Comparison of ENCODE assay signal across 11 cellular contexts in genomic region chr11:16603245-16603644, GRCh38.
DNase-seq lines count a peak whose midpoint lies in the region; ATAC-seq and TF ChIP-seq lines count a peak whose summit lies in the region.
"Had no signal": no experiment of that assay in that cellular context is flagged by ENCODE, and none has a peak within 500 bp of the region (broad histone marks: within the 10 kb centered on the region; RNA-seq: fewer than 3 reads in every experiment).

No MANE protein-coding gene starts in this region.

- WGBS in IMR-90 (ENCODE audit: extremely low coverage in 2 of 2, insufficient read length in 1 of 2), 2 experiments: no CpG with 5 or more reads among the region's 2 CpGs
- WGBS in esophagus squamous epithelium, 2 donors: 24 to 75% methylated on average over 2 of the region's 2 CpGs

- peak overlapping the region; percentile 76; the same call in 1 of the 2 replicates for H4K5ac ChIP-seq in IMR-90 (ENCODE audit: low read depth, low read length)

- H3K18ac ChIP-seq in IMR-90 (ENCODE audit: low read depth, low read length): no peak overlapping the region

- peak overlapping the region; percentile 44 for H4K91ac ChIP-seq in IMR-90 (ENCODE audit: insufficient read depth, low read depth, low read length)

- H4K20me1 ChIP-seq in IMR-90 (ENCODE audit: insufficient read depth, low read length): no peaks in the 10 kb centered on the region

- TF ChIP-seq POLR2A in IMR-90 (IDR thresholded peaks at IDR 0.05; ENCODE audit: low read depth, low read length): no peak
- no peak for TF ChIP-seq POLR2A in esophagus squamous epithelium (IDR thresholded peaks at IDR 0.05)

- no peaks in the 10 kb centered on the region for H3K36me3 Mint-ChIP-seq in CD4-positive, alpha-beta T cell (ENCODE audit: low read depth)
- H3K36me3 Mint-ChIP-seq in nephron (ENCODE audit: low read depth): no peaks in the 10 kb centered on the region

- H3K9ac ChIP-seq in IMR-90 (ENCODE audit: low read depth, low read length): 0 out of 2 replicates have a peak overlapping the region, but pooled peaks have one; percentile 8

- H3K4ac ChIP-seq in IMR-90 (ENCODE audit: low read depth, low read length): peak overlapping the region; percentile 62

- peak overlapping the region; percentile 43; the same call in 1 of the 3 replicates for H2BK15ac ChIP-seq in IMR-90 (ENCODE audit: low read depth, low read length)

- POLR2A ChIA-PET in CD4-positive, alpha-beta T cell (lab: Charles Lee): no interaction called here
- POLR2A ChIA-PET in IMR-90 (lab: Charles Lee; ENCODE audit: unreplicated experiment): no interaction called here

- in situ Hi-C loops in IMR-90 (cut with MboI; ENCODE audit: low sequenced_read_pairs) (loop anchor here (10.0 kb wide), 1 partner anchor 618 kb away; no protein-coding TSS in a partner anchor), HAP-1 (cut with MboI; ENCODE audit: low sequenced_read_pairs) (loop anchor here (10.0 to 25.0 kb wide), 6 partner anchors 238 to 1266 kb away; no protein-coding TSS in a partner anchor)

- no TSS peak for BruUV-seq in IMR-90 (replicated peaks; lab: Mats Ljungman, UMichigan)

- H3K4me1 ChIP-seq in IMR-90 (ENCODE audit: control insufficient read depth, insufficient read depth, low read length) (peaks cover 10% of the 10 kb centered on the region), esophagus squamous epithelium (peaks cover 0 to 64% (median 10%) of the 10 kb centered on the region in 3 donors), HAP-1 (peaks cover 12% of the 10 kb centered on the region; the same call in 1 of the 2 replicates)

- H2AFZ ChIP-seq in IMR-90 (replicated peaks; ENCODE audit: low read length, poor library complexity): peak overlapping the region; percentile 93

- H3K9me3 Mint-ChIP-seq in CD4-positive, alpha-beta T cell: no peaks in the 10 kb centered on the region
- H3K9me3 Mint-ChIP-seq in nephron: no peaks in the 10 kb centered on the region

- TF ChIP-seq RAD21 in IMR-90 (IDR thresholded peaks at IDR 0.05; ENCODE audit: low read length): no peak

- no peak overlapping the region for H3K27ac ChIP-seq in CD4-positive, alpha-beta T cell (ENCODE audit: low read depth, low read length)
- H3K27ac ChIP-seq in IMR-90 (ENCODE audit: insufficient read depth, low read length) (peak overlapping the region; percentile 8; the same call in 1 of the 2 replicates), esophagus squamous epithelium (peak overlapping the region; percentile 49 to 93 (median 88))

- peak overlapping the region; percentile 81 to 84; a peak in 2 of 4 replicates for H4K8ac ChIP-seq in IMR-90 (ENCODE audit: low read depth in 2 of 2, low read length in 2 of 2)

- H3K36me3 ChIP-seq in IMR-90 (ENCODE audit: control insufficient read depth, insufficient read depth, low read length): no peaks in the 10 kb centered on the region
- no peaks in the 10 kb centered on the region for H3K36me3 ChIP-seq in esophagus squamous epithelium
- H3K36me3 ChIP-seq in HAP-1 (replicated peaks): no peaks in the 10 kb centered on the region

- peak overlapping the region; percentile 73; the same call in 1 of the 2 replicates for H3K4me2 ChIP-seq in IMR-90 (ENCODE audit: low read depth, low read length)

- no peak for TF ChIP-seq CTCF in CD4-positive, alpha-beta T cell (IDR thresholded peaks at IDR 0.05)
- no peak for TF ChIP-seq CTCF in IMR-90 (conservative IDR thresholded peaks at IDR 0.05; ENCODE audit: low read depth, low read length)
- peak in 3 of 6 experiments; percentile 5 to 29 (median 21) for TF ChIP-seq CTCF in esophagus squamous epithelium (IDR thresholded peaks at IDR 0.05)
- TF ChIP-seq CTCF in nephron (IDR thresholded peaks at IDR 0.05; ENCODE audit: unreplicated experiment in 3 of 3): no peak

- peaks cover 88% of the 10 kb centered on the region for H3K27me3 ChIP-seq in CD4-positive, alpha-beta T cell (ENCODE audit: control insufficient read depth, insufficient read depth, low read length)
- H3K27me3 ChIP-seq in IMR-90 (ENCODE audit: control insufficient read depth, insufficient read depth, low read length) (no peaks in the 10 kb centered on the region), esophagus squamous epithelium (peaks cover 0 to 62% (median 5%) of the 10 kb centered on the region in 4 donors), HAP-1 (ENCODE audit: low read depth) (no peaks in the 10 kb centered on the region)

- peaks cover 4% of the 10 kb centered on the region for H3K9me3 ChIP-seq in CD4-positive, alpha-beta T cell (ENCODE audit: control insufficient read depth, low read length)
- H3K9me3 ChIP-seq in IMR-90 (ENCODE audit: control insufficient read depth, insufficient read depth, low read length): no peaks in the 10 kb centered on the region
- H3K9me3 ChIP-seq in esophagus squamous epithelium: no peaks in the 10 kb centered on the region
- no peaks in the 10 kb centered on the region for H3K9me3 ChIP-seq in HAP-1

- H3K56ac ChIP-seq in IMR-90 (ENCODE audit: extremely low read depth, insufficient read depth, low read length): 0 out of 2 replicates have a peak overlapping the region, but pooled peaks have one; percentile 8

- peak overlapping the region; percentile 47 for H2AK9ac ChIP-seq in IMR-90 (replicated peaks; ENCODE audit: low read depth, low read length, poor library complexity)

- H3K23ac ChIP-seq in IMR-90 (ENCODE audit: low read depth, low read length): peak overlapping the region; percentile 63

- H3K9me1 ChIP-seq in IMR-90 (ENCODE audit: insufficient read depth, low read length): peaks cover 6% of the 10 kb centered on the region; the same call in 1 of the 2 replicates

- H3K4me1 Mint-ChIP-seq in CD4-positive, alpha-beta T cell (ENCODE audit: low read depth): peaks cover 8% of the 10 kb centered on the region
- peaks cover 17% of the 10 kb centered on the region for H3K4me1 Mint-ChIP-seq in nephron

- H3K4me3 ChIP-seq in IMR-90 (ENCODE audit: insufficient read depth, low read depth, low read length) (no peak overlapping the region), esophagus squamous epithelium (peak overlapping the region in 3 of 4 donors; percentile 61 to 73 (median 71)), HAP-1 (no peak overlapping the region)

- no peak overlapping the region for H2BK5ac ChIP-seq in IMR-90 (ENCODE audit: low read depth, low read length, poor library complexity, severe bottlenecking)

- no peak overlapping the region; the same call in 1 of the 2 replicates for H2BK20ac ChIP-seq in IMR-90 (ENCODE audit: low read depth, low read length)

- dilution Hi-C loops in IMR-90 (cut with HindIII; ENCODE audit: low sequenced_read_pairs, unreplicated experiment): no loop called here

- 0 out of 2 replicates have a peak overlapping the region, but pooled peaks have one; percentile 80 for H2BK120ac ChIP-seq in IMR-90 (ENCODE audit: low read depth, low read length)

- H3K27ac Mint-ChIP-seq in CD4-positive, alpha-beta T cell: no peak overlapping the region
- peak overlapping the region; percentile 93 to 96 (median 95) for H3K27ac Mint-ChIP-seq in nephron

- peak overlapping the region; percentile 58; the same call in 1 of the 2 replicates for H3K14ac ChIP-seq in IMR-90 (replicated peaks; ENCODE audit: low read depth, low read length)

- intact Hi-C loops in CD4-positive, alpha-beta T cell (cut with DNase I, micrococcal nuclease): loop anchor here in 1 of 2 experiments (10.0 kb wide), 1 partner anchor 1688 kb away; no protein-coding TSS in a partner anchor
- intact Hi-C loops in IMR-90 (cut with micrococcal nuclease) (loop anchor here (1.0 to 10.0 kb wide), 3 partner anchors 151 to 624 kb away; no protein-coding TSS in a partner anchor), esophagus squamous epithelium (cut with DNase I) (loop anchor here (10.0 kb wide), 1 partner anchor 778 kb away; no protein-coding TSS in a partner anchor)

- CTCF ChIA-PET in CD4-positive, alpha-beta T cell (lab: Charles Lee): no interaction called here
- CTCF ChIA-PET in IMR-90 (lab: Yijun Ruan, JAX): interaction anchor here (1.0 kb wide), 1 partner anchor 10 kb away, joined by 4 read pairs; no protein-coding TSS in a partner anchor

- peaks cover 78% of the 10 kb centered on the region for H3K27me3 Mint-ChIP-seq in CD4-positive, alpha-beta T cell
- H3K27me3 Mint-ChIP-seq in nephron (ENCODE audit: low read depth): peaks cover 14% of the 10 kb centered on the region

- H3K79me1 ChIP-seq in IMR-90 (ENCODE audit: low read depth in 1 of 2, low read length in 2 of 2): peaks cover 6 to 33% of the 10 kb centered on the region in 2 experiments

- DNase-seq in CD4-positive, alpha-beta T cell: no peak
- no peak for DNase-seq in IMR-90
- DNase-seq in esophagus squamous epithelium (lab: John Stamatoyannopoulos, UW): no peak
- DNase-seq in HAP-1 (ENCODE audit: low spot score in 2 of 2): no peak
- DNase-seq: activated naive CD4-positive, alpha-beta T cell; cortex of kidney; NK-92 treated with Interleukin-12 subunit alpha and Interleukin-12 subunit beta, amount 100 ng/mL, for 24 hours had no signal

- H2AK5ac ChIP-seq in IMR-90 (ENCODE audit: low read depth, low read length): peak overlapping the region; percentile 36; the same call in 1 of the 2 replicates

- H3K4me3 Mint-ChIP-seq in CD4-positive, alpha-beta T cell: peak overlapping the region; percentile 65
- H3K4me3 Mint-ChIP-seq in nephron: peak overlapping the region; percentile 90 to 95 (median 95)

- ATAC-seq in CD4-positive, alpha-beta T cell (ENCODE audit: poor library complexity): no peak
- ATAC-seq in IMR-90 (ENCODE audit: low read depth): no peak
- no peak for ATAC-seq in HG03280 (IDR thresholded peaks at IDR 0.05; ENCODE audit: unreplicated experiment)
- no peak for ATAC-seq in HG02610 (IDR thresholded peaks at IDR 0.05; ENCODE audit: unreplicated experiment)
- no peak for ATAC-seq in GM18873 (IDR thresholded peaks at IDR 0.05; ENCODE audit: low FRiP score, unreplicated experiment)

TF ChIP-seq in IMR-90, 13 proteins besides CTCF, POLR2A, EP300 and RAD21 (continues in another document):
- TF ChIP-seq CHD1 (IDR thresholded peaks at IDR 0.05; ENCODE audit: low read depth, low read length): no peak
- TF ChIP-seq MAFK (IDR thresholded peaks at IDR 0.05; ENCODE audit: low read depth, low read length): no peak
- TF ChIP-seq RFX5 (IDR thresholded peaks at IDR 0.05; ENCODE audit: low read depth, low read length): no peak
- no peak for TF ChIP-seq USF2 (IDR thresholded peaks at IDR 0.05; ENCODE audit: low read depth, low read length)
- TF ChIP-seq MAZ (IDR thresholded peaks at IDR 0.05; ENCODE audit: borderline replicate concordance, low read depth, low read length): no peak
- TF ChIP-seq BHLHE40 (IDR thresholded peaks at IDR 0.05; ENCODE audit: low read depth, low read length): no peak
- TF ChIP-seq CEBPB (IDR thresholded peaks at IDR 0.05; ENCODE audit: low read depth, low read length): no peak

Comparison
In these comparisons a context has a peak if more than half of its experiments do, and no peak if none do; other contexts are left out.
1. H3K4me3 ChIP-seq: peak in esophagus squamous epithelium (3 of 4); none in IMR-90 (single experiment) and HAP-1 (single experiment).